In genomic region chr15:25677719-25678497, GRCh38 we compare ENCODE assay signal across 24 cellular contexts.
"Had no signal": no experiment of that assay in that cellular context is flagged by ENCODE, and none has a peak within 500 bp of the region (broad histone marks: within the 10 kb centered on the region; RNA-seq: fewer than 3 reads in every experiment).

No MANE protein-coding gene starts in this region.

- H3K4me3 ChIP-seq: esophagus squamous epithelium, gastroesophageal sphincter, pancreas, psoas muscle, right atrium auricular region, skin epidermis, tibial nerve had no signal

- DNase-seq: activated CD4-positive, alpha-beta T cell treated with anti-CD3 and anti-CD28 coated beads, Interleukin-2, amount 10 ng/mL, durations not matched to agents 24 days and 14 days; activated CD8-positive, alpha-beta memory T cell treated with anti-CD3 and anti-CD28 coated beads, Interleukin-2, amount 10 ng/mL, durations not matched to agents 7 days and 5 days; activated CD8-positive, alpha-beta T cell treated with anti-CD3 and anti-CD28 coated beads for 36 hours; activated gamma-delta T cell; activated naive CD4-positive, alpha-beta T cell treated with anti-CD3 and anti-CD28 coated beads, Interleukin-2, amount 50 U/mL, for 16 hours; activated naive CD8-positive, alpha-beta T cell treated with anti-CD3 and anti-CD28 coated beads, Interleukin-2, amount 50 U/mL, for 24 hours; activated T-cell treated with anti-CD3 and anti-CD28 coated beads for 4 hours; effector memory CD4-positive, alpha-beta T cell; esophagus squamous epithelium; hypothalamus; mesendoderm; natural killer cell; pancreas; psoas muscle; stimulated activated CD4-positive, alpha-beta T cell treated with anti-CD3 and anti-CD28 coated beads, Interleukin-1b, Interleukin-23, amount 100 ng/mL, for 48 hours; stimulated activated naive CD8-positive, alpha-beta T cell treated with anti-CD3 and anti-CD28 coated beads, Interleukin-15, amount 100 ng/mL, for 72 hours; T-helper 2 cell had no signal

- H3K9me3 ChIP-seq: esophagus squamous epithelium, gastroesophageal sphincter, neutrophil, pancreas, psoas muscle, right atrium auricular region, tibial nerve had no signal

- H3K4me1 Mint-ChIP-seq: activated CD4-positive, alpha-beta T cell treated with anti-CD3 and anti-CD28 coated beads, Interleukin-2, amount 10 ng/mL, durations not matched to agents 24 days and 14 days; activated CD8-positive, alpha-beta memory T cell treated with anti-CD3 and anti-CD28 coated beads, Interleukin-2, amount 10 ng/mL, durations not matched to agents 7 days and 5 days; activated naive CD8-positive, alpha-beta T cell treated with anti-CD3 and anti-CD28 coated beads, Interleukin-2, amount 50 U/mL, for 24 hours; stimulated activated naive CD8-positive, alpha-beta T cell treated with anti-CD3 and anti-CD28 coated beads, Interleukin-15, amount 100 ng/mL, for 72 hours had no signal

- H3K36me3 Mint-ChIP-seq: brain had no signal

- H3K27me3 ChIP-seq: esophagus squamous epithelium, gastroesophageal sphincter, neutrophil, pancreas, right atrium auricular region, tibial nerve had no signal

- H3K4me1 ChIP-seq: pancreas had no signal

- H3K27ac ChIP-seq: neutrophil, pancreas, right atrium auricular region, skin epidermis, tibial nerve had no signal

- H3K27me3 Mint-ChIP-seq: activated CD4-positive, alpha-beta T cell treated with anti-CD3 and anti-CD28 coated beads, Interleukin-2, amount 10 ng/mL, durations not matched to agents 24 days and 14 days; activated CD8-positive, alpha-beta memory T cell treated with anti-CD3 and anti-CD28 coated beads, Interleukin-2, amount 10 ng/mL, durations not matched to agents 7 days and 5 days; activated CD8-positive, alpha-beta T cell treated with anti-CD3 and anti-CD28 coated beads for 36 hours; activated naive CD8-positive, alpha-beta T cell treated with anti-CD3 and anti-CD28 coated beads, Interleukin-2, amount 50 U/mL, for 24 hours; brain; stimulated activated naive CD8-positive, alpha-beta T cell treated with anti-CD3 and anti-CD28 coated beads, Interleukin-15, amount 100 ng/mL, for 72 hours had no signal

- H3K36me3 ChIP-seq: neutrophil, pancreas, right atrium auricular region had no signal

- H3K9me3 Mint-ChIP-seq: activated CD4-positive, alpha-beta T cell treated with anti-CD3 and anti-CD28 coated beads, Interleukin-2, amount 10 ng/mL, durations not matched to agents 24 days and 14 days; activated CD8-positive, alpha-beta T cell treated with anti-CD3 and anti-CD28 coated beads for 36 hours; activated naive CD8-positive, alpha-beta T cell treated with anti-CD3 and anti-CD28 coated beads, Interleukin-2, amount 50 U/mL, for 24 hours; natural killer cell had no signal

- H3K4me3 Mint-ChIP-seq: activated CD4-positive, alpha-beta T cell treated with anti-CD3 and anti-CD28 coated beads, Interleukin-2, amount 10 ng/mL, durations not matched to agents 24 days and 14 days; activated CD8-positive, alpha-beta memory T cell treated with anti-CD3 and anti-CD28 coated beads, Interleukin-2, amount 10 ng/mL, durations not matched to agents 7 days and 5 days; activated CD8-positive, alpha-beta T cell treated with anti-CD3 and anti-CD28 coated beads for 36 hours; activated naive CD8-positive, alpha-beta T cell treated with anti-CD3 and anti-CD28 coated beads, Interleukin-2, amount 50 U/mL, for 24 hours; brain; natural killer cell; stimulated activated naive CD8-positive, alpha-beta T cell treated with anti-CD3 and anti-CD28 coated beads, Interleukin-15, amount 100 ng/mL, for 72 hours had no signal

- H3K27ac Mint-ChIP-seq: activated CD8-positive, alpha-beta memory T cell treated with anti-CD3 and anti-CD28 coated beads, Interleukin-2, amount 10 ng/mL, durations not matched to agents 7 days and 5 days; activated CD8-positive, alpha-beta T cell treated with anti-CD3 and anti-CD28 coated beads for 36 hours; activated naive CD8-positive, alpha-beta T cell treated with anti-CD3 and anti-CD28 coated beads, Interleukin-2, amount 50 U/mL, for 24 hours; stimulated activated naive CD8-positive, alpha-beta T cell treated with anti-CD3 and anti-CD28 coated beads, Interleukin-15, amount 100 ng/mL, for 72 hours had no signal

- ATAC-seq: activated CD4-positive, CD25-positive, alpha-beta regulatory T cell treated with anti-CD3 and anti-CD28 coated beads, Interleukin-2, amount 50 U/mL, for 24 hours; activated CD8-positive, alpha-beta memory T cell treated with anti-CD3 and anti-CD28 coated beads, Interleukin-2, amount 10 ng/mL, durations not matched to agents 7 days and 5 days; activated CD8-positive, alpha-beta T cell treated with anti-CD3 and anti-CD28 coated beads for 36 hours; activated naive CD8-positive, alpha-beta T cell treated with anti-CD3 and anti-CD28 coated beads, Interleukin-2, amount 50 U/mL, for 24 hours; gastroesophageal sphincter; natural killer cell; pancreas; stimulated activated naive CD8-positive, alpha-beta T cell treated with anti-CD3 and anti-CD28 coated beads, Interleukin-15, amount 100 ng/mL, for 72 hours had no signal
